Comparison of ENCODE assay signal across 9 cellular contexts in the genomic region with DNA sequence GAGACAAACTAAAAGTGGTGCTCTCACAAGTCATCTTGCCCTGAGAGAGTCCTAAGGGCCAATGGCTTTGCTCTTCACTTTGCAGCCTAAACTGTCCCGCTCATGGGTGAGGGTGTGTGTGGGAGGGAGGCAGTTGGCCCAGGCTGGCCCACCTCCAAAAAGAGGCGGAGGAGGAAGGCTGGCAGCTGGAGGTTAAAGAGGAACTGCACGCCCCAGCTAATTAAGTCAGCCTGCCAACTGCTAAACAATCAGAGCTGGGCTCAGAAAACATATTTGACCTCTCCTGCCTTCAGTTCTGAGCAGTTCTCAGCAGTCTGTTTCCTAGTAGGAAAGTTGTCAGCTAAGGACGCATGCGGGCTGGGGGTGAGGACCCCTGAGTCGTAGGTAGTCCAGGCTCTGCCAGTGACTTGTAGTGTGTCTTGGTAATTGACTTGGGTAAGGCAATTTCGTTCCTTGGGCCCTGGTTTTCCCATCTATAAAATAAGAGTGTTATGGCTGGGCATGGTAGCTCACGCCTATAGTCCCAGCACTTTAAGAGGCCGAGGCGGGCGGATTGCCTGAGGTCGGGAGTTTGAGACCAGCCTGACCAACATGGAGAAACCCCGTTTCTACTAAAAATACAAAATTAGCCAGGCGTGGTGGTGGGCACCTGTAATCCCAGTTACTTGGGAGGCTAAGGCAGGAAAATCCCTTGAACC. TPM values are rescaled to one million over a fixed set of nuclear protein-coding genes. Genes with fewer than 3 reads are reported as not detected.
DNase-seq lines count a peak whose midpoint lies in the region; ATAC-seq, FAIRE-seq and TF ChIP-seq lines count a peak whose summit lies in the region.
"Had no signal": no experiment of that assay in that cellular context is flagged by ENCODE, and none has a peak within 500 bp of the region (broad histone marks: within the 10 kb centered on the region; RNA-seq: fewer than 3 reads in every experiment).

No MANE protein-coding gene starts in this region.

- TF ChIP-seq EP300 in tibial nerve (IDR thresholded peaks at IDR 0.05): peak in 1 of 2 donors; percentile 41

- TF ChIP-seq POLR2A in adrenal gland (IDR thresholded peaks at IDR 0.05) (no peak), right lobe of liver (IDR thresholded peaks at IDR 0.05) (no peak), tibial nerve (IDR thresholded peaks at IDR 0.05) (no peak)

- H3K36me3 ChIP-seq in adrenal gland (replicated peaks in 1 of 2): peaks cover 0 to 39% of the 10 kb centered on the region in 2 donors
- peaks cover 0 to 9% (median 3%) of the 10 kb centered on the region in 4 donors for H3K36me3 ChIP-seq in right lobe of liver
- H3K36me3 ChIP-seq in tibial nerve: peaks cover 0 to 84% (median 7%) of the 10 kb centered on the region in 3 donors

- intact Hi-C loops in adrenal gland (cut with DNase I): no loop called here
- intact Hi-C loops in right lobe of liver (cut with DNase I): no loop called here

- H3K27ac ChIP-seq in adrenal gland: peak overlapping the region in 1 of 5 donors; percentile 43
- H3K27ac ChIP-seq in right lobe of liver: no peak overlapping the region
- H3K27ac ChIP-seq in tibial nerve: peak overlapping the region; percentile 16 to 67 (median 34)

- DNase-seq in NCI-H1694 (lab: John Stamatoyannopoulos, UW) (peak; percentile 91), adrenal gland (peak in 5 of 7 donors; percentile 37 to 63 (median 45)), right lobe of liver (peak; percentile 67 to 81 (median 72)), tibial nerve (ENCODE audit: low spot score in 2 of 2) (peak; percentile 25 to 53), GM19239 (ENCODE audit: insufficient read length, low spot score) (no peak), NCI-H748 (lab: John Stamatoyannopoulos, UW; ENCODE audit: unreplicated experiment) (no peak)
- DNase-seq: activated CD8-positive, alpha-beta T cell treated with anti-CD3 and anti-CD28 coated beads, Interleukin-2, amount 10 ng/mL, durations not matched to agents 7 days and 5 days; PC-3 had no signal

- H3K4me3 ChIP-seq in adrenal gland: no peak overlapping the region
- no peak overlapping the region for H3K4me3 ChIP-seq in right lobe of liver
- no peak overlapping the region for H3K4me3 ChIP-seq in tibial nerve

- ATAC-seq in right lobe of liver (peak; percentile 55 to 90 (median 75)), GM21619 (IDR thresholded peaks at IDR 0.05; ENCODE audit: unreplicated experiment) (no peak)
- ATAC-seq: activated CD8-positive, alpha-beta T cell treated with anti-CD3 and anti-CD28 coated beads, Interleukin-2, amount 10 ng/mL, durations not matched to agents 7 days and 5 days; PC-3 had no signal

- no peak for FAIRE-seq in GM19239 (lab: Jason Lieb, UNC)

- no peaks in the 10 kb centered on the region for H3K27me3 ChIP-seq in adrenal gland
- no peaks in the 10 kb centered on the region for H3K27me3 ChIP-seq in right lobe of liver
- no peaks in the 10 kb centered on the region for H3K27me3 ChIP-seq in tibial nerve

- H3K4me1 ChIP-seq in adrenal gland (replicated peaks in 1 of 2) (peaks cover 0 to 6% of the 10 kb centered on the region in 2 donors), right lobe of liver (peaks cover 0 to 18% (median 4%) of the 10 kb centered on the region in 4 donors), tibial nerve (peaks cover 0 to 16% (median 4%) of the 10 kb centered on the region in 4 donors)

- H3K9me3 ChIP-seq in adrenal gland (replicated peaks in 1 of 3) (no peaks in the 10 kb centered on the region), right lobe of liver (no peaks in the 10 kb centered on the region), tibial nerve (no peaks in the 10 kb centered on the region)

- no peak for TF ChIP-seq CTCF in adrenal gland (IDR thresholded peaks at IDR 0.05)
- no peak for TF ChIP-seq CTCF in right lobe of liver (IDR thresholded peaks at IDR 0.05)
- no peak for TF ChIP-seq CTCF in tibial nerve (IDR thresholded peaks at IDR 0.05)

- 77 to 83% (median 83%) methylated on average over 14 of the region's 14 CpGs for WGBS in adrenal gland, 4 donors
- WGBS in right lobe of liver (ENCODE audit: insufficient coverage, low coverage, low lambda C conversion rate, missing lambda C conversion rate): 65% methylated on average over 12 of the region's 14 CpGs
- WGBS in tibial nerve, 2 donors: 62 to 72% methylated on average over 14 of the region's 14 CpGs

RNA-seq across cellular contexts. Expression of a gene that starts 17.0 kb away (rescaled TPM):
- total RNA-seq in adrenal gland (10 to 100 TPM; 52.4 to 99.3 (median 78.0) TPM), right lobe of liver (10 to 100 TPM; 25.9 to 63.6 (median 31.7) TPM), tibial nerve (10 to 100 TPM; 28.8 to 61.6 (median 47.0) TPM)
- 100 to 1,000 TPM in 2 of 3 donors, 10 to 100 TPM in 1; 61.9 to 120 (median 116) TPM for polyA plus RNA-seq in adrenal gland

RNA-seq across cellular contexts. Expression of a gene that starts 17.1 kb away (rescaled TPM):
- total RNA-seq in adrenal gland: 1 to 10 TPM in 1 of 8 donors, under 1 TPM in 6, not detected in 1; 0.07 to 1.1 (median 0.43) TPM
- 1 to 10 TPM in 2 of 3 donors, under 1 TPM in 1; 0.11 to 9.6 (median 9.6) TPM for polyA plus RNA-seq in adrenal gland
- total RNA-seq in right lobe of liver: 1 to 10 TPM in 1 of 6 experiments, under 1 TPM in 4, not detected in 1; 0.11 to 1.0 (median 0.39) TPM
- 1 to 10 TPM; 3.3 to 5.3 (median 4.0) TPM for total RNA-seq in tibial nerve

Comparison
In these comparisons a context has a peak if more than half of its experiments do, and no peak if none do; other contexts are left out.
1. DNase-seq: peak in NCI-H1694 (single experiment), adrenal gland (5 of 7), right lobe of liver (3 of 3) and tibial nerve (2 of 2); none in GM19239 (single experiment) and NCI-H748 (single experiment).
2. H3K27ac ChIP-seq: peak in tibial nerve (4 of 4); none in right lobe of liver (0 of 3).